18 cellular contexts compared by ENCODE assay signal in genomic region chr2:67076265-67076664, GRCh38.
DNase-seq lines count a peak whose midpoint lies in the region; FAIRE-seq and TF ChIP-seq lines count a peak whose summit lies in the region.
"Had no signal": no experiment of that assay in that cellular context is flagged by ENCODE, and none has a peak within 500 bp of the region (broad histone marks: within the 10 kb centered on the region; RNA-seq: fewer than 3 reads in every experiment).

No MANE protein-coding gene starts in this region.

- no peak for TF ChIP-seq EP300 in sigmoid colon (IDR thresholded peaks at IDR 0.05)

- CTCF ChIA-PET in CD8-positive, alpha-beta memory T cell (lab: Charles Lee): no interaction called here

- H3K36me3 ChIP-seq in bronchial epithelial cell (ENCODE audit: control insufficient read depth, insufficient read depth, low read length): no peaks in the 10 kb centered on the region
- H3K36me3 ChIP-seq in muscle layer of colon (ENCODE audit: insufficient read depth, low read length): no peaks in the 10 kb centered on the region
- H3K36me3 ChIP-seq in sigmoid colon: no peaks in the 10 kb centered on the region
- H3K36me3 ChIP-seq in CD8-positive, alpha-beta memory T cell (ENCODE audit: insufficient read depth, low read length): no peaks in the 10 kb centered on the region
- H3K36me3 ChIP-seq: BE2C, HAP-1 had no signal

- POLR2A ChIA-PET in CD8-positive, alpha-beta memory T cell (lab: Charles Lee): no interaction called here

- TF ChIP-seq CTCF in bronchial epithelial cell (IDR thresholded peaks at IDR 0.05; ENCODE audit: insufficient read depth, low read length, severe bottlenecking) (no peak), sigmoid colon (IDR thresholded peaks at IDR 0.05) (no peak)

- no peak overlapping the region for H3K27ac Mint-ChIP-seq in CD8-positive, alpha-beta memory T cell
- H3K27ac Mint-ChIP-seq: CD8-positive, alpha-beta T cell had no signal

- no peak overlapping the region for H3K9ac ChIP-seq in muscle layer of colon (ENCODE audit: low read length)

- no peak overlapping the region for H3K4me3 ChIP-seq in bronchial epithelial cell (ENCODE audit: low read depth, low read length)
- H3K4me3 ChIP-seq in muscle layer of colon (ENCODE audit: low read depth in 1 of 2, low read length in 2 of 2): no peak overlapping the region
- no peak overlapping the region for H3K4me3 ChIP-seq in sigmoid colon
- no peak overlapping the region for H3K4me3 ChIP-seq in CD8-positive, alpha-beta memory T cell (ENCODE audit: low read length)
- H3K4me3 ChIP-seq: HAP-1 had no signal

- peak overlapping the region; percentile 80 for H3K27ac ChIP-seq in muscle layer of colon (ENCODE audit: low read depth, low read length)
- peak overlapping the region in 3 of 4 donors; percentile 65 to 79 (median 70) for H3K27ac ChIP-seq in sigmoid colon
- no peak overlapping the region for H3K27ac ChIP-seq in CD8-positive, alpha-beta memory T cell (ENCODE audit: low read depth, low read length)
- H3K27ac ChIP-seq: C4-2B had no signal

- H3K27me3 ChIP-seq in bronchial epithelial cell (ENCODE audit: control insufficient read depth, insufficient read depth, low read length) (no peaks in the 10 kb centered on the region), muscle layer of colon (ENCODE audit: control insufficient read depth in 1 of 2, insufficient read depth in 2 of 2, low read length in 2 of 2) (no peaks in the 10 kb centered on the region), sigmoid colon (no peaks in the 10 kb centered on the region)
- H3K27me3 ChIP-seq in CD8-positive, alpha-beta memory T cell (ENCODE audit: insufficient read depth, low read length, poor library complexity, severe bottlenecking): no peaks in the 10 kb centered on the region
- H3K27me3 ChIP-seq: BE2C had no signal

- intact Hi-C loops in sigmoid colon (cut with DNase I): loop anchor here (5.0 to 10.0 kb wide), 3 partner anchors 189 to 499 kb away; no protein-coding TSS in a partner anchor

- H3K9me3 ChIP-seq in muscle layer of colon (ENCODE audit: low read length) (no peaks in the 10 kb centered on the region), sigmoid colon (peaks cover 0 to 4% (median 0%) of the 10 kb centered on the region in 4 donors)
- no peaks in the 10 kb centered on the region for H3K9me3 ChIP-seq in CD8-positive, alpha-beta memory T cell (ENCODE audit: low read length)
- H3K9me3 ChIP-seq: BE2C, HAP-1 had no signal

- no peaks in the 10 kb centered on the region for H3K36me3 Mint-ChIP-seq in CD8-positive, alpha-beta memory T cell
- H3K36me3 Mint-ChIP-seq: CD8-positive, alpha-beta T cell had no signal

- H3K4me3 Mint-ChIP-seq in CD8-positive, alpha-beta memory T cell: no peak overlapping the region
- H3K4me3 Mint-ChIP-seq: CD8-positive, alpha-beta T cell had no signal

- FAIRE-seq in bronchial epithelial cell (lab: Jason Lieb, UNC): peak; percentile 86
- FAIRE-seq: GM12891, H1, HepG2, HTR-8/SVneo had no signal

- H3K4me1 ChIP-seq in muscle layer of colon (ENCODE audit: insufficient read depth, low read length) (peaks cover 34% of the 10 kb centered on the region), sigmoid colon (peaks cover 0 to 45% (median 19%) of the 10 kb centered on the region in 4 donors)
- H3K4me1 ChIP-seq in CD8-positive, alpha-beta memory T cell (ENCODE audit: insufficient read depth, low read length): no peaks in the 10 kb centered on the region
- H3K4me1 ChIP-seq: BE2C, Caco-2, HAP-1 had no signal

- H3K27me3 Mint-ChIP-seq in CD8-positive, alpha-beta memory T cell: no peaks in the 10 kb centered on the region

- WGBS in sigmoid colon, 2 donors: 82% methylated on average over 2 of the region's 2 CpGs

- TF ChIP-seq POLR2A in sigmoid colon (IDR thresholded peaks at IDR 0.05): no peak

- peaks cover 0 to 8% (median 3%) of the 10 kb centered on the region in 5 donors for H3K9me3 Mint-ChIP-seq in CD8-positive, alpha-beta memory T cell

- H3K4me1 Mint-ChIP-seq in CD8-positive, alpha-beta memory T cell: no peaks in the 10 kb centered on the region

- peak; percentile 34 for DNase-seq in DMS79 treated with DMSO at 0.1 percent for 48 hours (lab: John Stamatoyannopoulos, UW)
- DNase-seq in bronchial epithelial cell (ENCODE audit: low read depth): no peak
- no peak for DNase-seq in sigmoid colon
- DNase-seq in putamen (ENCODE audit: low spot score): no peak
- no peak for DNase-seq in middle frontal gyrus (ENCODE audit: extremely low spot score, low spot score)
- DNase-seq in T-helper 9 cell: no peak
- no peak for DNase-seq in CD8-positive, alpha-beta memory T cell
- DNase-seq: BE2C; Caco-2; CD8-positive, alpha-beta T cell; DMS53 had no signal
